In genomic region chr10:79445217-79445707, GRCh38 we compare ENCODE assay signal across 8 cellular contexts. TPM values are rescaled to one million over a fixed set of nuclear protein-coding genes. Genes with fewer than 3 reads are reported as not detected.
DNase-seq lines count a peak whose midpoint lies in the region; ATAC-seq lines count a peak whose summit lies in the region.

ZCCHC24 (minus strand) TSS chr10:79445624; CDS start chr10:79445440, 184 bp downstream.

- peak within 1 kb of the TSS; percentile 86 for H3K9ac ChIP-seq in rectal smooth muscle tissue (ENCODE audit: low read length)

- H3K27me3 ChIP-seq in rectal smooth muscle tissue (ENCODE audit: control insufficient read depth, insufficient read depth, low read length) = peaks cover 2% of the 10 kb centered on the region

- DNase-seq in DMS 273 (lab: John Stamatoyannopoulos, UW; ENCODE audit: unreplicated experiment) = peak; percentile 79
- no peak for DNase-seq in DMS 273 treated with DMSO at 0.1 percent for 48 hours (lab: John Stamatoyannopoulos, UW)
- peak; percentile 36 for DNase-seq in HuH-7.5 (ENCODE audit: low spot score)
- peak; percentile 77 for DNase-seq in left ventricle myocardium superior
- DNase-seq in cerebellar cortex (ENCODE audit: low spot score) = no peak

- peak within 1 kb of the TSS; percentile 98 for H3K27ac ChIP-seq in rectal smooth muscle tissue (ENCODE audit: low read depth, low read length)

- H3K36me3 ChIP-seq in rectal smooth muscle tissue (ENCODE audit: control insufficient read depth, insufficient read depth, low read length) = no peaks in the 10 kb centered on the region

- intact Hi-C loops in left ventricle myocardium superior (cut with micrococcal nuclease) = loop anchor here (10.0 kb wide), 1 partner anchor 50 kb away; no protein-coding TSS in a partner anchor

- H3K9me3 Mint-ChIP-seq in activated naive CD4-positive, alpha-beta T cell treated with anti-CD3 and anti-CD28 coated beads, Interleukin-2, amount 50 U/mL, for 24 hours = no peaks in the 10 kb centered on the region

- peak within 1 kb of the TSS; percentile 73 for H3K4me3 ChIP-seq in rectal smooth muscle tissue (ENCODE audit: low read length)

- H3K27ac Mint-ChIP-seq in activated naive CD4-positive, alpha-beta T cell treated with anti-CD3 and anti-CD28 coated beads, Interleukin-2, amount 50 U/mL, for 24 hours = peak within 1 kb of the TSS; percentile 64

- H3K4me1 ChIP-seq in rectal smooth muscle tissue (ENCODE audit: control insufficient read depth, insufficient read depth, low read length) = peaks cover 40% of the 10 kb centered on the region

- peak within 1 kb of the TSS; percentile 87 for H3K4me3 Mint-ChIP-seq in activated naive CD4-positive, alpha-beta T cell treated with anti-CD3 and anti-CD28 coated beads, Interleukin-2, amount 50 U/mL, for 24 hours

- H3K27me3 Mint-ChIP-seq in activated naive CD4-positive, alpha-beta T cell treated with anti-CD3 and anti-CD28 coated beads, Interleukin-2, amount 50 U/mL, for 24 hours = no peaks in the 10 kb centered on the region

- H3K36me3 Mint-ChIP-seq in activated naive CD4-positive, alpha-beta T cell treated with anti-CD3 and anti-CD28 coated beads, Interleukin-2, amount 50 U/mL, for 24 hours = no peaks in the 10 kb centered on the region

- peak; percentile 38 for ATAC-seq in GM21717 (IDR thresholded peaks at IDR 0.05; ENCODE audit: unreplicated experiment)
- ATAC-seq in left ventricle myocardium superior = peak; percentile 11

- peaks cover 22% of the 10 kb centered on the region for H3K4me1 Mint-ChIP-seq in activated naive CD4-positive, alpha-beta T cell treated with anti-CD3 and anti-CD28 coated beads, Interleukin-2, amount 50 U/mL, for 24 hours

RNA-seq across cellular contexts. Expression of gene ZCCHC24, which starts in this region (rescaled TPM):
- 49.0 TPM for total RNA-seq in left ventricle myocardium superior

Comparison
In these comparisons a context has a peak if more than half of its experiments do, and no peak if none do; other contexts are left out.
1. DNase-seq: peak in DMS 273 (single experiment), HuH-7.5 (single experiment) and left ventricle myocardium superior (single experiment); none in DMS 273 treated with DMSO at 0.1 percent for 48 hours (single experiment) and cerebellar cortex (single experiment).